In the genomic region with DNA sequence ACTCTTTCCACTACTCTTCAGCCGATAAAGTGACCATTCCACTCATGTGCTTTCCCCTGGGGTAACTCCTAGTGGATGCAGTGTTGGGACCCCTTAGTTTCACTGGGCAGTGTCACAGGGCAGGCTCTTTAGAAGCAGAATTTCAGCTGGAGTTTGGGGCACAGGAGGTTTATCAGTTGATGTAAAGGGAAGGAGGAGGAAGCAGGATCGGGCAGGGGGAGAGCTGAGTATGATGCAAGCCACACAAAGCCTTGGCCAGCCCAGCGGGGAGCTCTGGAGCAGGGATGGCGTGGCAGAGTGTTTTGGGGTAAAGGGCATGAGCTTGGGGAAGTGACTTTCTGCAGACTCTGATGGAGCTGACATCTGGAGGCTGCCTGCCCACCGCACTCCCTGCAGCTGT, we compare ENCODE assay signal across 15 cellular contexts.
"Had no signal": no experiment of that assay in that cellular context is flagged by ENCODE, and none has a peak within 500 bp of the region (broad histone marks: within the 10 kb centered on the region; RNA-seq: fewer than 3 reads in every experiment).

No MANE protein-coding gene starts in this region.

- H3K36me3 ChIP-seq: breast epithelium, transverse colon had no signal

- H3K4me1 ChIP-seq: breast epithelium, psoas muscle, transverse colon had no signal

- H3K9me3 ChIP-seq: breast epithelium, psoas muscle, transverse colon had no signal

- ATAC-seq: activated T-cell treated with anti-CD3 and anti-CD28 coated beads, Interleukin-2, amount 50 U/mL, for 4 hours; left colon; natural killer cell treated with Interleukin-12 subunit alpha and Interleukin-12 subunit beta and Interleukin-15 and Interleukin-18, amount 100 ng/mL, for 72 hours; psoas muscle; sciatic nerve had no signal

- H3K4me3 ChIP-seq: breast epithelium, dorsolateral prefrontal cortex, psoas muscle, transverse colon had no signal

- H3K27ac ChIP-seq: breast epithelium, dorsolateral prefrontal cortex, psoas muscle, transverse colon had no signal

- H3K27me3 ChIP-seq: transverse colon had no signal

- DNase-seq: activated CD4-positive, alpha-beta memory T cell treated with anti-CD3 and anti-CD28 coated beads for 36 hours; activated CD4-positive, CD25-positive, alpha-beta regulatory T cell treated with anti-CD3 and anti-CD28 coated beads, Interleukin-2, amount 50 U/mL, for 72 hours; activated effector memory CD4-positive, alpha-beta T cell treated with anti-CD3 and anti-CD28 coated beads, Interleukin-2, amount 50 U/mL, for 16 hours; activated T-cell treated with anti-CD3 and anti-CD28 coated beads, Interleukin-2, amount 50 U/mL, for 4 hours; glutamatergic neuron; left colon; psoas muscle; stimulated activated CD4-positive, alpha-beta T cell treated with anti-CD3 and anti-CD28 coated beads, Interleukin-2, amount 100 ng/mL, for 24 hours; stimulated activated naive CD4-positive, alpha-beta T cell; T-helper 2 cell; transverse colon had no signal
